9 cellular contexts compared by ENCODE assay signal in the genomic region with DNA sequence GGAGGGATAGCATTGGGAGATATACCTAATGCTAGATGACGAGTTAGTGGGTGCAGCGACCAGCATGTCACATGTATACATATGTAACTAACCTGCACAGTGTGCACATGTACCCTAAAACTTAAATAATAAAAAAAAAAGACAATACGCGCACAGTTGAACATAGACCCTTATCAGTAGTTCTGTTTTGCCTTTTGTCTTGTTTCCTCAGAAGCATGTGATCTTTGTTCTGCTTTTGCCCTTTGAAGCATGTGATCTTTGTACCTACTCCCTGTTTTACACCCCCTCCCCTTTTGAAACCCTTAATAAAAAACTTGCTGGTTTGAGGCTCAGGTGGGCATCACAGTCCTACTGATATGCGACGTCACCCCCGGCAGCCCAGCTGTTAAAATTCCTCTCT. TPM values are rescaled to one million over a fixed set of nuclear protein-coding genes. Genes with fewer than 3 reads are reported as not detected.
"Had no signal": no experiment of that assay in that cellular context is flagged by ENCODE, and none has a peak within 500 bp of the region (broad histone marks: within the 10 kb centered on the region; RNA-seq: fewer than 3 reads in every experiment).

No MANE protein-coding gene starts in this region.

RNA-seq across cellular contexts. Expression of a gene that starts 56.9 kb away (rescaled TPM):
- total RNA-seq: natural killer cell, occipital lobe, progenitor cell of endocrine pancreas, renal cortical epithelial cell, right lobe of liver, upper lobe of right lung, urinary bladder, uterus had no signal
- polyA plus RNA-seq: neural cell had no signal
